Comparison of ENCODE assay signal across 7 cellular contexts in the genomic region with DNA sequence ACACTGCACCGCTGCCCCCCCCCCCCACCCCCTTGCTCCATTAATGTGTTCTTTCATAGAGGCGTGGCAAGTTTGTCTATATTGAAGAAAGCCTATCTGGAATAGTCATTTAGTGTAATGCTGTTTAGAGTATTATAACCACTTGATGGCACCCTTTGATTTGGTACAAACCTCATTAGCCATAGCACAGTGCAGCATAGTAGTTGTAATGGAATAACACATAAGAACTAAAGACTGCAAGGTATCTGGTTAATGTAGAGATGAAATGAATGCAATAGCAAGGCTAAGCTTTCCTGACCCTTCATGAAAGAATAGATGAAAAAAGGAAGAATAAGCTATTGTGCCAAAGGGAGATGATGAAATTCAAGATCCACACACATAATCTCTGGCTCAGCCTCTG.
A peak's percentile ranks its signal among the peaks of the same experiment; 100 is the strongest.
DNase-seq lines count a peak whose midpoint lies in the region; ATAC-seq and TF ChIP-seq lines count a peak whose summit lies in the region.

No MANE protein-coding gene starts in this region.

- H3F3A ChIP-seq in neural cell (ENCODE audit: insufficient read depth, low read length, poor library complexity, severe bottlenecking), result no peaks in the 10 kb centered on the region

- TF ChIP-seq RAD21 in neural cell (conservative IDR thresholded peaks at IDR 0.05), result peak; percentile 75

- H2AFZ ChIP-seq in neural cell (ENCODE audit: low read depth, low read length), result no peak overlapping the region

- H3K36me3 ChIP-seq in neural cell (ENCODE audit: insufficient read depth, low read length), result peaks cover 5% of the 10 kb centered on the region

- no peak overlapping the region for H3K4me2 ChIP-seq in neural cell (ENCODE audit: low read length)

- no peak for TF ChIP-seq EP300 in neural cell (conservative IDR thresholded peaks at IDR 0.05; ENCODE audit: poor library complexity, severe bottlenecking)

- H3K9ac ChIP-seq in neural cell (ENCODE audit: low read length), result no peak overlapping the region

- H3K9me2 ChIP-seq in neural cell (ENCODE audit: insufficient read depth, low read length), result no peaks in the 10 kb centered on the region

- H3K27ac ChIP-seq in neural cell (ENCODE audit: low read length), result no peak overlapping the region

- H3K36me3 Mint-ChIP-seq in effector memory CD8-positive, alpha-beta T cell (ENCODE audit: insufficient read depth), result no peaks in the 10 kb centered on the region

- H3K9me3 ChIP-seq in neural cell (ENCODE audit: low read length), result no peaks in the 10 kb centered on the region

- no peaks in the 10 kb centered on the region for H3K79me2 ChIP-seq in neural cell (replicated peaks; ENCODE audit: insufficient read depth, low read length)

- H3K27me3 ChIP-seq in neural cell (ENCODE audit: insufficient read depth, low read depth, low read length), result no peaks in the 10 kb centered on the region

- H3K4me3 ChIP-seq in neural cell (ENCODE audit: low read length), result no peak overlapping the region

- H3K27ac Mint-ChIP-seq in effector memory CD8-positive, alpha-beta T cell, result no peak overlapping the region

- no peak overlapping the region for H3K4me3 Mint-ChIP-seq in effector memory CD8-positive, alpha-beta T cell

- TF ChIP-seq CTCF in GM12874 (IDR thresholded peaks at IDR 0.05; ENCODE audit: insufficient read depth, low read depth, low read length), result 0 out of 2 replicates have a peak, but pooled peaks have one; percentile 22
- TF ChIP-seq CTCF in neural cell (IDR thresholded peaks at IDR 0.05; ENCODE audit: poor library complexity, severe bottlenecking), result peak; percentile 65

- H3K9me3 Mint-ChIP-seq in effector memory CD8-positive, alpha-beta T cell, result peaks cover 0 to 3% of the 10 kb centered on the region in 2 donors

- peaks cover 0 to 7% of the 10 kb centered on the region in 2 donors for H3K4me1 Mint-ChIP-seq in effector memory CD8-positive, alpha-beta T cell (ENCODE audit: low read depth in 2 of 2)

- peak; percentile 14 for DNase-seq in NCI-H774 (lab: John Stamatoyannopoulos, UW)
- DNase-seq in effector memory CD8-positive, alpha-beta T cell, result no peak
- no peak for DNase-seq in stimulated activated CD4-positive, alpha-beta T cell treated with anti-CD3 and anti-CD28 coated beads, Interleukin-2, amount 100 ng/mL, for 48 hours
- no peak for DNase-seq in occipital lobe (lab: John Stamatoyannopoulos, UW)

- H4K20me1 ChIP-seq in neural cell (ENCODE audit: insufficient read depth), result no peaks in the 10 kb centered on the region

- peak; percentile 66 for ATAC-seq in HG02885 (IDR thresholded peaks at IDR 0.05; ENCODE audit: poor library complexity, unreplicated experiment)
- peak; percentile 36 for ATAC-seq in effector memory CD8-positive, alpha-beta T cell (replicated peaks)

- H3K27me3 Mint-ChIP-seq in effector memory CD8-positive, alpha-beta T cell, result no peaks in the 10 kb centered on the region

TF ChIP-seq in neural cell, 6 proteins besides CTCF, POLR2A, EP300 and RAD21:
- TF ChIP-seq, protein P1, sequence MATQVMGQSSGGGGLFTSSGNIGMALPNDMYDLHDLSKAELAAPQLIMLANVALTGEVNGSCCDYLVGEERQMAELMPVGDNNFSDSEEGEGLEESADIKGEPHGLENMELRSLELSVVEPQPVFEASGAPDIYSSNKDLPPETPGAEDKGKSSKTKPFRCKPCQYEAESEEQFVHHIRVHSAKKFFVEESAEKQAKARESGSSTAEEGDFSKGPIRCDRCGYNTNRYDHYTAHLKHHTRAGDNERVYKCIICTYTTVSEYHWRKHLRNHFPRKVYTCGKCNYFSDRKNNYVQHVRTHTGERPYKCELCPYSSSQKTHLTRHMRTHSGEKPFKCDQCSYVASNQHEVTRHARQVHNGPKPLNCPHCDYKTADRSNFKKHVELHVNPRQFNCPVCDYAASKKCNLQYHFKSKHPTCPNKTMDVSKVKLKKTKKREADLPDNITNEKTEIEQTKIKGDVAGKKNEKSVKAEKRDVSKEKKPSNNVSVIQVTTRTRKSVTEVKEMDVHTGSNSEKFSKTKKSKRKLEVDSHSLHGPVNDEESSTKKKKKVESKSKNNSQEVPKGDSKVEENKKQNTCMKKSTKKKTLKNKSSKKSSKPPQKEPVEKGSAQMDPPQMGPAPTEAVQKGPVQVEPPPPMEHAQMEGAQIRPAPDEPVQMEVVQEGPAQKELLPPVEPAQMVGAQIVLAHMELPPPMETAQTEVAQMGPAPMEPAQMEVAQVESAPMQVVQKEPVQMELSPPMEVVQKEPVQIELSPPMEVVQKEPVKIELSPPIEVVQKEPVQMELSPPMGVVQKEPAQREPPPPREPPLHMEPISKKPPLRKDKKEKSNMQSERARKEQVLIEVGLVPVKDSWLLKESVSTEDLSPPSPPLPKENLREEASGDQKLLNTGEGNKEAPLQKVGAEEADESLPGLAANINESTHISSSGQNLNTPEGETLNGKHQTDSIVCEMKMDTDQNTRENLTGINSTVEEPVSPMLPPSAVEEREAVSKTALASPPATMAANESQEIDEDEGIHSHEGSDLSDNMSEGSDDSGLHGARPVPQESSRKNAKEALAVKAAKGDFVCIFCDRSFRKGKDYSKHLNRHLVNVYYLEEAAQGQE (IDR thresholded peaks at IDR 0.05; ENCODE audit: borderline replicate concordance), result no peak
- TF ChIP-seq EZH2 (IDR thresholded peaks at IDR 0.05; ENCODE audit: borderline replicate concordance, insufficient read depth, low read length, poor library complexity, severe bottlenecking), result no peak
- no peak for TF ChIP-seq TAF1 (IDR thresholded peaks at IDR 0.05; ENCODE audit: low read depth)
- TF ChIP-seq POLR2AphosphoS5 (IDR thresholded peaks at IDR 0.05), result no peak
- peak; percentile 68 for TF ChIP-seq SMC3 (conservative IDR thresholded peaks at IDR 0.05; ENCODE audit: poor library complexity)
- no peak for TF ChIP-seq MXI1 (conservative IDR thresholded peaks at IDR 0.05; ENCODE audit: poor library complexity, severe bottlenecking)
